9 cellular contexts compared by ENCODE assay signal in the genomic region with DNA sequence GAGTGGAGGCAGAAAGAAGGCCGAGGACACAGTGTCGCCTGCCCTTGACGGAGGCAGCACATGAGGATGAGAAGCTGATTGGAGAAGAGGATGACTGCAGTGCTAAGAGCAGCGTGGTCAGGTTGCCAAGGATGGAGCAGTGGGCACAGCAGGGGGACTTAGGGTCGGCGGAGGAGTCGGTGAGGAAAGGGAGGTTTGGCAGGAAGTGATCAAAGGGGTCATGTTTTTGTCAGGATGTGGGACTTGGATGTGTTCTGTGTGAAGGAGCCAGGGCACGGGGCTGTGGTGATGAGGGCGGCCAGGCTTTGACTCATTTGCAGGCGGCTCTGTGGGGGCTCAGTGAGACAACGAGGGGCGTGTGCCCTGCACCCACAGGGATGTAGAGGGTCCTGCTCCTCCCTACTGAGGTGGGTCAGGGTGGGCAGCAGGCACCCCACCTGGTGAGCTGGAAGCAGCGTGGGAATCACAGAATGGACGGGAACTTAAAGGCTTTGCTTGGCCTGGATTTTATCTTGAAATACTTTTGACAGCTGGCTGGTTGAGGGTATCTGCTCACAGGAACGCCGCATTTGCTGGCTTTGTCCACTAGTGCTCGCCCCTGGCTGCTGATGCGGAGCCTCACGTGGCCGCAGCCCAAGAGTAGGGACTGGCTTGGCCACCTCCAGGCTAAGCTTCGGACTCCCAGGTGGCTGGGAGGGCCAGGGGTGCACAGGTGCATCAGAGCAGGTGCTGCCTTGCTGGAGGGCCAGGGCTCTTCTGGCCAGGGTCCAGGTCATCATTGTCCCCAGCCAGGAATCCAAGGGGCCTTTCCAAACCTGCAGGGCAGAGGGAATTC. TPM values are rescaled to one million over a fixed set of nuclear protein-coding genes. Genes with fewer than 3 reads are reported as not detected.
A peak's percentile ranks its signal among the peaks of the same experiment; 100 is the strongest.
DNase-seq lines count a peak whose midpoint lies in the region; ATAC-seq and TF ChIP-seq lines count a peak whose summit lies in the region.
"Had no signal": no experiment of that assay in that cellular context is flagged by ENCODE, and none has a peak within 500 bp of the region (broad histone marks: within the 10 kb centered on the region; RNA-seq: fewer than 3 reads in every experiment).

No MANE protein-coding gene starts in this region.

- no peaks in the 10 kb centered on the region for H3K79me2 ChIP-seq in SU-DHL-6 (ENCODE audit: insufficient read depth, low read length)

- DNase-seq in SHP77 (lab: John Stamatoyannopoulos, UW) (peak; percentile 60 to 69), SHP77 treated with DMSO at 0.1 percent for 48 hours (lab: John Stamatoyannopoulos, UW) (no peak), fibroblast of villous mesenchyme (ENCODE audit: low read depth) (no peak), suprapubic skin (ENCODE audit: low spot score in 2 of 2) (no peak), iPS-NIHi7 (ENCODE audit: extremely low spot score) (no peak)
- no peak for DNase-seq in stimulated activated CD4-positive, alpha-beta T cell treated with anti-CD3 and anti-CD28 coated beads, Interleukin-4, amount 100 ng/mL, for 1 hour

- no peak overlapping the region for H2AFZ ChIP-seq in SU-DHL-6 (ENCODE audit: low read depth, low read length, severe bottlenecking)

- no peak for TF ChIP-seq CTCF in SU-DHL-6 (IDR thresholded peaks at IDR 0.05; ENCODE audit: insufficient read depth, low read length, poor library complexity, severe bottlenecking)
- TF ChIP-seq CTCF in fibroblast of villous mesenchyme (IDR thresholded peaks at IDR 0.05; ENCODE audit: insufficient read depth, low read depth, low read length), result peak; percentile 8
- no peak for TF ChIP-seq CTCF in suprapubic skin (IDR thresholded peaks at IDR 0.05)

- 58% methylated on average over 19 of the region's 21 CpGs for WGBS in suprapubic skin

- H3K9me3 ChIP-seq in SU-DHL-6 (ENCODE audit: insufficient read depth, low read length), result no peaks in the 10 kb centered on the region
- no peaks in the 10 kb centered on the region for H3K9me3 ChIP-seq in suprapubic skin

- no peaks in the 10 kb centered on the region for H3K9me2 ChIP-seq in SU-DHL-6 (replicated peaks; ENCODE audit: insufficient read depth, low read length)

- no peak overlapping the region for H3K4me2 ChIP-seq in SU-DHL-6 (ENCODE audit: low read depth, low read length, poor library complexity, severe bottlenecking)

- peaks cover 33% of the 10 kb centered on the region for H3K4me1 ChIP-seq in suprapubic skin

- H3K36me3 ChIP-seq in SU-DHL-6 (ENCODE audit: low read length) (no peaks in the 10 kb centered on the region), suprapubic skin (peaks cover 74% of the 10 kb centered on the region)

- TF ChIP-seq POLR2A in suprapubic skin (IDR thresholded peaks at IDR 0.05), result no peak

- TF ChIP-seq EP300 in suprapubic skin (IDR thresholded peaks at IDR 0.05), result no peak

- H3K4me3 ChIP-seq in SU-DHL-6 (ENCODE audit: insufficient read depth, low read length, poor library complexity, severe bottlenecking), result no peak overlapping the region
- no peak overlapping the region for H3K4me3 ChIP-seq in fibroblast of villous mesenchyme (ENCODE audit: low read depth, low read length)
- H3K4me3 ChIP-seq in suprapubic skin, result no peak overlapping the region

- H3K27me3 ChIP-seq in SU-DHL-6 (ENCODE audit: low read length) (no peaks in the 10 kb centered on the region), suprapubic skin (no peaks in the 10 kb centered on the region)

- no peak overlapping the region for H3K9ac ChIP-seq in SU-DHL-6 (ENCODE audit: low read length)

- H3F3A ChIP-seq in SU-DHL-6 (ENCODE audit: insufficient read depth), result no peaks in the 10 kb centered on the region

- no peak for ATAC-seq in GM18520 (IDR thresholded peaks at IDR 0.05; ENCODE audit: unreplicated experiment)

- peak overlapping the region; percentile 50 for H3K27ac ChIP-seq in SU-DHL-6 (ENCODE audit: low read depth, low read length)
- peak overlapping the region; percentile 54 for H3K27ac ChIP-seq in suprapubic skin
- H3K27ac ChIP-seq: C4-2B had no signal

- no peaks in the 10 kb centered on the region for H4K20me1 ChIP-seq in SU-DHL-6 (ENCODE audit: low read depth, low read length)

RNA-seq across cellular contexts. Expression of a gene that starts 6.0 kb away (rescaled TPM):
- 161 and 277 TPM in 2 replicates for total RNA-seq in fibroblast of villous mesenchyme
- total RNA-seq in suprapubic skin, result 10 to 100 TPM; 46.8 to 94.4 (median 70.9) TPM

RNA-seq across cellular contexts. Expression of a gene that starts 11.6 kb away (rescaled TPM):
- total RNA-seq in fibroblast of villous mesenchyme (32.8 and 37.4 TPM in 2 replicates), suprapubic skin (100 to 1,000 TPM in 1 of 4 donors, 10 to 100 TPM in 3; 32.1 to 107 (median 41.2) TPM)

RNA-seq across cellular contexts. Expression of a gene that starts 30.4 kb away (rescaled TPM):
- 15.5 and 22.5 TPM in 2 replicates for total RNA-seq in fibroblast of villous mesenchyme
- total RNA-seq in suprapubic skin, result 10 to 100 TPM in 2 of 4 donors, 1 to 10 TPM in 2; 9.5 to 21.7 (median 13.9) TPM

RNA-seq across cellular contexts. Expression of a gene that starts 30.6 kb away (rescaled TPM):
- 2.6 and 5.6 TPM in 2 replicates for total RNA-seq in fibroblast of villous mesenchyme
- 1 to 10 TPM; 2.0 to 2.8 (median 2.7) TPM for total RNA-seq in suprapubic skin

RNA-seq across cellular contexts. Expression of a gene that starts 54.5 kb away (rescaled TPM):
- 10.6 and 13.0 TPM in 2 replicates for total RNA-seq in fibroblast of villous mesenchyme
- 10 to 100 TPM; 21.1 to 48.3 (median 35.6) TPM for total RNA-seq in suprapubic skin

Comparison
In these comparisons a context has a peak if more than half of its experiments do, and no peak if none do; other contexts are left out.
1. DNase-seq: peak in SHP77 (2 of 2); none in SHP77 treated with DMSO at 0.1 percent for 48 hours (single experiment), fibroblast of villous mesenchyme (single experiment), suprapubic skin (0 of 2), stimulated activated CD4-positive, alpha-beta T cell treated with anti-CD3 and anti-CD28 coated beads, Interleukin-4, amount 100 ng/mL, for 1 hour (single experiment) and iPS-NIHi7 (single experiment).